In the genomic region with DNA sequence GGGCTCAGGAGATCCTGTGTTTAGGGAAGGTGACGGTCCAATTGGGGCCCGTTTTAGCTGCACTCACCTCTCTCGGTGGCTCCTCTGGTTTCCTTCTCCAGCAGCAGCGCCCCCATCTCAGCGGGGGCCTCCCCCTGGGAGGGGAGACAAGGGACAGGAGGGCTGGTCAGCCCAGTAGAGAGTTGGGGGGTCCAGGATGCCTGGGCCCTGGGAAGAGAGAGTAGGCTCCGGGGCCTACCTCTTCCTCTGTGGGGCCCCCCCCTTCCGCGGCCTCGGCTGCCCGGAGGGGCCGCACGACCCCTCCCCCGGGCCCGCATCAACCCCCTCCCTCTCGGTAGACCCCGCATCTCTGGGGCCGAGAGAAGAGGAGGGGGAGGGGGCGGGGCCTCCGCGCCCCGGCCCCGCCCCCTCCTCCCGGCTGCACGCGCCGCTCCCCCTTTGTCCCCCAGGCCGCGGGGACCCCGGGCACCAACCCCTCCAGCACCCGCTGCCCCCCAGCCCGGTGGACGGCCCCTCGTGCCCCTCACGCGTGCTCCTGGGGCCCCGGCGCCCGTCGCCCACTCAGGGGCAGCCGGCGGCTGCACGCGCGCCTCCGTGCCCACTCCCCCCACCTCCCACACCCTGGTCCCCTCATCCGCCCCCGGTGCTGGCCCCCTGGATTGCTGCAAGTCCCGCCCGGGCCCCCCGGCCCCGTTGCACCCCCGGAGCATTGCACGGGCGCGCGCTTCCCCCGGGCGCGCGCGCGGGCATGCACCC, we compare ENCODE assay signal across 9 cellular contexts. TPM values are rescaled to one million over a fixed set of nuclear protein-coding genes. Genes with fewer than 3 reads are reported as not detected.
DNase-seq lines count a peak whose midpoint lies in the region; ATAC-seq and TF ChIP-seq lines count a peak whose summit lies in the region.
"Had no signal": no experiment of that assay in that cellular context is flagged by ENCODE, and none has a peak within 500 bp of the region (broad histone marks: within the 10 kb centered on the region; RNA-seq: fewer than 3 reads in every experiment).

No MANE protein-coding gene starts in this region.

- TF ChIP-seq CTCF in RWPE1 (conservative IDR thresholded peaks at IDR 0.05; ENCODE audit: low read depth) (no peak), ovary (IDR thresholded peaks at IDR 0.05) (no peak)

- no peaks in the 10 kb centered on the region for H3K9me3 ChIP-seq in ovary

- H3K27ac ChIP-seq in RWPE1 (peak overlapping the region; percentile 84), epithelial cell of prostate (peak overlapping the region; percentile 71), ovary (peak overlapping the region; percentile 53 to 70)

- no peak for DNase-seq in RWPE1 (ENCODE audit: low spot score)
- no peak for DNase-seq in epithelial cell of prostate (ENCODE audit: low read depth, low spot score)
- peak in 2 of 5 donors; percentile 56 to 59 for DNase-seq in ovary
- no peak for DNase-seq in mucosa of gallbladder (ENCODE audit: low spot score)
- DNase-seq in NCI-H526 treated with DMSO at 0.1 percent for 48 hours (lab: John Stamatoyannopoulos, UW), result no peak
- DNase-seq in stimulated activated CD4-positive, alpha-beta T cell treated with anti-CD3 and anti-CD28 coated beads, Interleukin-2, amount 100 ng/mL, for 48 hours, result no peak

- H3K4me3 ChIP-seq in ovary, result peak overlapping the region; percentile 77

- 1 to 2% (median 2%) methylated on average over 33 to 51 of the region's 62 CpGs for WGBS in ovary, 3 donors

- TF ChIP-seq EP300 in ovary (IDR thresholded peaks at IDR 0.05), result no peak

- H3K36me3 ChIP-seq in ovary, result no peaks in the 10 kb centered on the region

- POLR2A ChIA-PET in RWPE1 (lab: Yijun Ruan, JAX; ENCODE audit: low non-redundant PET), result interaction anchor here (0.6 to 1.0 kb wide), 2 partner anchors 55 to 298 kb away, joined by 3 read pairs; no protein-coding TSS in a partner anchor

- intact Hi-C loops in ovary (cut with DNase I), result no loop called here

- peak; percentile 5 for ATAC-seq in GM21423 (IDR thresholded peaks at IDR 0.05; ENCODE audit: unreplicated experiment)
- ATAC-seq in GM21717 (IDR thresholded peaks at IDR 0.05; ENCODE audit: unreplicated experiment), result no peak

- no peaks in the 10 kb centered on the region for H3K27me3 ChIP-seq in ovary

- no peak for TF ChIP-seq POLR2A in ovary (IDR thresholded peaks at IDR 0.05)

- peaks cover 7% of the 10 kb centered on the region for H3K4me1 ChIP-seq in ovary (ENCODE audit: insufficient read depth)

- CTCF ChIA-PET in RWPE1 (lab: Yijun Ruan, JAX), result interaction anchor here (0.7 to 1.4 kb wide), 3 partner anchors 55 to 124 kb away, joined by 3 to 5 read pairs (median 4); no protein-coding TSS in a partner anchor

RNA-seq across cellular contexts. Expression of a gene that starts 0.5 kb away (rescaled TPM):
- total RNA-seq in ovary (10 to 100 TPM; 23.1 to 71.7 (median 57.7) TPM), mucosa of gallbladder (63.4 TPM)
- 10 to 100 TPM; 19.7 to 48.4 TPM for polyA plus RNA-seq in ovary

RNA-seq across cellular contexts. Expression of a gene that starts 4.9 kb away (rescaled TPM):
- total RNA-seq in ovary (10 to 100 TPM in 5 of 7 donors, 1 to 10 TPM in 2; 1.9 to 24.8 (median 10.8) TPM), mucosa of gallbladder (11.8 TPM)
- 10 to 100 TPM in 1 of 2 donors, 1 to 10 TPM in 1; 2.4 to 10.3 TPM for polyA plus RNA-seq in ovary

RNA-seq across cellular contexts. Expression of a gene that starts 18.2 kb away (rescaled TPM):
- 10 to 100 TPM in 1 of 7 donors, 1 to 10 TPM in 6; 1.4 to 54.8 (median 6.4) TPM for total RNA-seq in ovary
- 1 to 10 TPM; 1.8 to 2.5 TPM for polyA plus RNA-seq in ovary
- total RNA-seq in mucosa of gallbladder, result 457 TPM
- total RNA-seq: T-helper 2 cell treated with Interferon-gamma antibody and Interleukin-4, amounts not matched to agents 100 ng/mL and 5 ng/mL, for 36 hours had no signal

RNA-seq across cellular contexts. Expression of a gene that starts 30.5 kb away (rescaled TPM):
- 10 to 100 TPM in 4 of 7 donors, 1 to 10 TPM in 3; 1.4 to 23.0 (median 11.4) TPM for total RNA-seq in ovary
- polyA plus RNA-seq in ovary, result 10 to 100 TPM in 1 of 2 donors, 1 to 10 TPM in 1; 8.6 to 32.6 TPM
- total RNA-seq in mucosa of gallbladder, result 14.8 TPM

RNA-seq across cellular contexts. Expression of a gene that starts 34.4 kb away (rescaled TPM):
- total RNA-seq in ovary, result 10 to 100 TPM; 23.7 to 35.7 (median 28.2) TPM
- polyA plus RNA-seq in ovary, result 10 to 100 TPM; 26.3 to 61.1 TPM
- total RNA-seq in mucosa of gallbladder, result 91.2 TPM
